8 cellular contexts compared by ENCODE assay signal in the genomic region with DNA sequence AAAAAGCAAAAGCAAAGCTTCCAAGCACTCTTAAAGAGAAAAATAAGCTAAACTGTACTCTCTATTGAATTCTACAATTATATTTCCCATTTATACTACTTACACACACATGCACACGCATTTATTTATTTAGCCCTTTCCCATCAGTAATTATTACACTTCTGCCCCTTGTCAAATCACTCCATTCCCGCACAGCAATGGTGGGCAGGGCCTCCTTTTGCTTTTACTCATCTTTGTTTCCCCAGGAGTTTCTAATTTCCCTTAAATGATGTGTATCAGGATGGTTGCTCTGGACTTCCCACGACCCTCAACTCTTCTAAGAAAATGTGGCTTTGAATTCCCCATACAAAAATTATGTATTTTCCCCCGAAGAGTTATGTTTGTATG. TPM values are rescaled to one million over a fixed set of nuclear protein-coding genes. Genes with fewer than 3 reads are reported as not detected.
DNase-seq lines count a peak whose midpoint lies in the region; ATAC-seq, FAIRE-seq and TF ChIP-seq lines count a peak whose summit lies in the region.

No MANE protein-coding gene starts in this region.

- peak overlapping the region; percentile 96 for H2AFZ ChIP-seq in GM12878 (ENCODE audit: control insufficient read depth, low read depth, low read length)

- TF ChIP-seq CTCF in right atrium auricular region (IDR thresholded peaks at IDR 0.05) (no peak), GM12878 (IDR thresholded peaks at IDR 0.05 in 2 of 3, conservative IDR thresholded peaks at IDR 0.05 in 1 of 3; ENCODE audit: control insufficient read depth in 2 of 3, extremely low read depth in 1 of 3, insufficient read depth in 1 of 3, low read depth in 3 of 3, low read length in 3 of 3) (no peak)

- POLR2A ChIA-PET in GM12878 (lab: Charles Lee), result interaction anchor here (0.6 to 1.8 kb wide), 10 partner anchors 9 to 181 kb away, joined by 3 to 10 read pairs (median 4); no protein-coding TSS in a partner anchor

- 0% methylated on average over 4 of the region's 4 CpGs for WGBS in GM12878 (ENCODE audit: insufficient coverage, insufficient replicate concordance, low lambda C conversion rate, missing lambda C conversion rate)
- WGBS in mesodermal cell (ENCODE audit: insufficient coverage in 2 of 2), 2 experiments, result 85% methylated on average over 2 of the region's 4 CpGs; no CpG with 5 or more reads in 1 of the 2 experiments
- WGBS in aorta, 2 donors, result 3 to 7% methylated on average over 4 of the region's 4 CpGs

- H3K27me3 ChIP-seq in right atrium auricular region (no peaks in the 10 kb centered on the region), GM12878 (replicated peaks in 1 of 2; ENCODE audit: control insufficient read depth in 2 of 2, insufficient read depth in 2 of 2, low read length in 1 of 2) (no peaks in the 10 kb centered on the region), aorta (ENCODE audit: control insufficient read depth in 1 of 2, insufficient read depth in 2 of 2, low read length in 1 of 2) (no peaks in the 10 kb centered on the region)

- H4K20me1 ChIP-seq in GM12878 (ENCODE audit: control insufficient read depth, insufficient read depth), result no peaks in the 10 kb centered on the region

- ATAC-seq in left ventricle myocardium superior (no peak), GM12878 (peak; percentile 7; the same call in 2 of the 3 replicates), aorta (ENCODE audit: low FRiP score) (no peak), GM21526 (IDR thresholded peaks at IDR 0.05; ENCODE audit: low FRiP score, unreplicated experiment) (no peak)

- SMC1A ChIA-PET in GM12878 (lab: Charles Lee; ENCODE audit: uncharacterized antibody, unreplicated experiment), result interaction anchor here (0.8 to 2.1 kb wide), 12 partner anchors 10 to 193 kb away, joined by 3 to 8 read pairs (median 6); no protein-coding TSS in a partner anchor

- CTCF ChIA-PET in GM12878 (lab: Yijun Ruan, JAX), result interaction anchor here (0.6 to 3.8 kb wide), 22 partner anchors 9 to 360 kb away, joined by 3 to 24 read pairs (median 4); a partner anchor contains a TSS

- intact Hi-C loops in left ventricle myocardium superior (cut with micrococcal nuclease) (no loop called here), GM12878 (cut with micrococcal nuclease; ENCODE audit: unreplicated experiment) (loop anchor here (1.0 to 5.0 kb wide), 5 partner anchors 19 to 336 kb away; a partner anchor contains a TSS), aorta (cut with DNase I) (loop anchor here in 1 of 2 donors (1.0 to 10.0 kb wide), 3 partner anchors 20 to 262 kb away; a partner anchor contains a TSS)

- TF ChIP-seq RAD21 in GM12878 (IDR thresholded peaks at IDR 0.05; ENCODE audit: insufficient read depth, low read depth, low read length), result no peak

- TF ChIP-seq EP300 in GM12878 (IDR thresholded peaks at IDR 0.05; ENCODE audit: borderline replicate concordance in 1 of 2, control insufficient read depth in 1 of 2, low read depth in 2 of 2, low read length in 2 of 2), result no peak

- H3K79me2 ChIP-seq in GM12878 (ENCODE audit: control insufficient read depth, insufficient read depth, low read length), result no peaks in the 10 kb centered on the region

- H3K27ac ChIP-seq in right atrium auricular region, result peak overlapping the region; percentile 76 to 83
- H3K27ac ChIP-seq in GM12878 (ENCODE audit: control insufficient read depth, insufficient read depth), result peak overlapping the region; percentile 81
- peak overlapping the region; percentile 83 for H3K27ac ChIP-seq in mesodermal cell (ENCODE audit: low read depth, low read length, severe bottlenecking)
- H3K27ac ChIP-seq in aorta (ENCODE audit: low read depth in 1 of 2, low read length in 2 of 2), result peak overlapping the region in 1 of 2 donors; percentile 43

- no peaks in the 10 kb centered on the region for H3K36me3 ChIP-seq in right atrium auricular region
- no peaks in the 10 kb centered on the region for H3K36me3 ChIP-seq in GM12878 (ENCODE audit: control insufficient read depth in 2 of 2, insufficient read depth in 2 of 2, low read length in 1 of 2)
- no peaks in the 10 kb centered on the region for H3K36me3 ChIP-seq in mesodermal cell (ENCODE audit: control insufficient read depth, insufficient read depth, low read length)
- no peaks in the 10 kb centered on the region for H3K36me3 ChIP-seq in aorta (ENCODE audit: control insufficient read depth in 1 of 2, insufficient read depth in 2 of 2, low read length in 1 of 2)

- RAD21 ChIA-PET in GM12878 (lab: Charles Lee; ENCODE audit: unreplicated experiment), result interaction anchor here (0.8 to 2.2 kb wide), 18 partner anchors 9 to 338 kb away, joined by 3 to 16 read pairs (median 4); no protein-coding TSS in a partner anchor

- no peak for FAIRE-seq in GM12878 (lab: Jason Lieb, UNC)

- TF ChIP-seq POLR2A in GM12878 (IDR thresholded peaks at IDR 0.05; ENCODE audit: low read depth, low read length), result no peak

- no peak for DNase-seq in right atrium auricular region (ENCODE audit: low spot score)
- DNase-seq in left ventricle myocardium superior, result no peak
- DNase-seq in GM12878 (ENCODE audit: low read depth, low spot score), result no peak
- DNase-seq in aorta, result no peak
- DNase-seq in dermis blood vessel endothelial cell, result no peak
- DNase-seq in activated CD4-positive, alpha-beta T cell treated with anti-CD3 and anti-CD28 coated beads for 1 hour, result no peak

- peak overlapping the region; percentile 81 for H3K9ac ChIP-seq in GM12878 (ENCODE audit: control insufficient read depth, insufficient read depth, low read length)

- H3K4me1 ChIP-seq in right atrium auricular region, result peaks cover 0 to 9% of the 10 kb centered on the region in 2 donors
- H3K4me1 ChIP-seq in GM12878 (ENCODE audit: control insufficient read depth, insufficient read depth, low read length), result peaks cover 8% of the 10 kb centered on the region
- H3K4me1 ChIP-seq in mesodermal cell (ENCODE audit: control insufficient read depth, insufficient read depth, low read length, poor library complexity, severe bottlenecking), result peaks cover 8% of the 10 kb centered on the region
- H3K4me1 ChIP-seq in aorta (ENCODE audit: control insufficient read depth in 1 of 2, insufficient read depth in 2 of 2, low read length in 2 of 2), result no peaks in the 10 kb centered on the region

- in situ Hi-C loops in GM12878 (cut with MboI), result no loop called here

- peak overlapping the region; percentile 94 for H3K4me2 ChIP-seq in GM12878 (ENCODE audit: control insufficient read depth, insufficient read depth)

- H3K4me3 ChIP-seq in right atrium auricular region (peak overlapping the region; percentile 50 to 54), GM12878 (peak overlapping the region; percentile 69), mesodermal cell (ENCODE audit: extremely low read depth, insufficient read depth, low read length, poor library complexity, severe bottlenecking) (peak overlapping the region; percentile 20), aorta (ENCODE audit: low read length in 2 of 2) (peak overlapping the region; percentile 36 to 52)

- BruUV-seq in GM12878 (replicated peaks; lab: Mats Ljungman, UMichigan), result no TSS peak

- H3K9me3 ChIP-seq in right atrium auricular region (no peaks in the 10 kb centered on the region), GM12878 (replicated peaks; ENCODE audit: control insufficient read depth, insufficient read depth, low read length) (no peaks in the 10 kb centered on the region), mesodermal cell (ENCODE audit: control insufficient read depth, low read length) (no peaks in the 10 kb centered on the region), aorta (ENCODE audit: control insufficient read depth, low read length) (no peaks in the 10 kb centered on the region)

RNA-seq across cellular contexts. Expression of a gene that starts 19.9 kb away (rescaled TPM):
- total RNA-seq in right atrium auricular region, result under 1 TPM in 1 of 2 donors, not detected in 1; 0.24 TPM
- total RNA-seq in left ventricle myocardium superior, result 0.15 TPM
- total RNA-seq in GM12878 (2013; cell fraction: nucleolus; rRNA removed), result not detected in 2 replicates
- total RNA-seq in GM12878 (2014; rRNA removed), result 0.27 and 0.45 TPM in 2 replicates
- total RNA-seq in GM12878 (2014; rRNA removed; fragmentation: Illumina TruSeq; extraction: Trizol), result 0.23 and 0.27 TPM in 2 replicates
- total RNA-seq in GM12878 (2021), result 0.21 and 0.38 TPM in 2 replicates
- 0.72 TPM for polyA plus RNA-seq in GM12878 (2011; ENCODE audit: low read depth)
- polyA plus RNA-seq in GM12878 (2011; rRNA removed), result 0.24 and 0.31 TPM in 2 replicates
- polyA plus RNA-seq in GM12878 (2011; cell fraction: cytosol; rRNA removed), result 0.30 and 0.33 TPM in 2 replicates
- polyA plus RNA-seq in GM12878 (2011; cell fraction: nucleus; rRNA removed), result 0.07 and 0.18 TPM in 2 replicates
- polyA plus RNA-seq in GM12878 (2012), result 0.57 and 1.0 TPM in 2 replicates
- polyA plus RNA-seq in GM12878 (2014; fragmentation: Illumina TruSeq; extraction: Trizol), result 1.3 and 2.1 TPM in 2 replicates
- under 1 TPM; 0.52 to 0.60 TPM for polyA plus RNA-seq in GM12878 (2014; fragmentation: Nextera tagmentation; extraction: Ambion mirVana)
- 0.39 and 0.49 TPM in 2 replicates for polyA plus RNA-seq in GM12878 (2014; rRNA removed)
- 1 to 10 TPM; 2.5 to 2.9 TPM for polyA plus RNA-seq in GM12878 (2016; fragmentation: Nextera tagmentation; extraction: Ambion mirVana)
- 0.67 and 1.1 TPM in 2 replicates for polyA minus RNA-seq in GM12878 (2011; rRNA and poly(A)+ RNA removed)
- not detected in 2 replicates for polyA minus RNA-seq in GM12878 (2011; cell fraction: cytosol; rRNA and poly(A)+ RNA removed)
- 0.48 and 0.57 TPM in 2 replicates for polyA minus RNA-seq in GM12878 (2011; cell fraction: nucleus; rRNA and poly(A)+ RNA removed)
- not detected for polyA plus RNA-seq in mesodermal cell (2013, experiment 1 of 2)
- not detected for polyA plus RNA-seq in mesodermal cell (2013, experiment 2 of 2)
- total RNA-seq in aorta, result not detected
- under 1 TPM in 1 of 2 donors, not detected in 1; 0.05 TPM for polyA plus RNA-seq in aorta
- total RNA-seq in dermis blood vessel endothelial cell, result not detected in 2 replicates

RNA-seq across cellular contexts. Expression of a gene that starts 20.1 kb away (rescaled TPM):
- 10 to 100 TPM; 26.3 to 34.5 TPM for total RNA-seq in right atrium auricular region
- total RNA-seq in left ventricle myocardium superior, result 21.9 TPM
- total RNA-seq in GM12878 (2013; cell fraction: nucleolus; rRNA removed), result 48.5 and 51.1 TPM in 2 replicates
- 66.0 and 83.5 TPM in 2 replicates for total RNA-seq in GM12878 (2014; rRNA removed)
- 73.5 and 77.0 TPM in 2 replicates for total RNA-seq in GM12878 (2014; rRNA removed; fragmentation: Illumina TruSeq; extraction: Trizol)
- total RNA-seq in GM12878 (2021), result 51.6 and 52.7 TPM in 2 replicates
- 33.3 TPM for polyA plus RNA-seq in GM12878 (2011; ENCODE audit: low read depth)
- 68.6 and 82.3 TPM in 2 replicates for polyA plus RNA-seq in GM12878 (2011; rRNA removed)
- 36.0 and 40.0 TPM in 2 replicates for polyA plus RNA-seq in GM12878 (2011; cell fraction: cytosol; rRNA removed)
- polyA plus RNA-seq in GM12878 (2011; cell fraction: nucleus; rRNA removed), result 11.6 and 13.6 TPM in 2 replicates
- 36.2 and 37.7 TPM in 2 replicates for polyA plus RNA-seq in GM12878 (2012)
- 61.7 and 70.5 TPM in 2 replicates for polyA plus RNA-seq in GM12878 (2014; fragmentation: Illumina TruSeq; extraction: Trizol)
- 10 to 100 TPM; 18.1 to 20.1 TPM for polyA plus RNA-seq in GM12878 (2014; fragmentation: Nextera tagmentation; extraction: Ambion mirVana)
- polyA plus RNA-seq in GM12878 (2014; rRNA removed), result 40.4 and 48.2 TPM in 2 replicates
- 10 to 100 TPM; 44.3 to 49.5 TPM for polyA plus RNA-seq in GM12878 (2016; fragmentation: Nextera tagmentation; extraction: Ambion mirVana)
- 69.0 and 78.3 TPM in 2 replicates for polyA minus RNA-seq in GM12878 (2011; rRNA and poly(A)+ RNA removed)
- polyA minus RNA-seq in GM12878 (2011; cell fraction: cytosol; rRNA and poly(A)+ RNA removed), result 25.9 and 27.6 TPM in 2 replicates
- 13.5 and 24.4 TPM in 2 replicates for polyA minus RNA-seq in GM12878 (2011; cell fraction: nucleus; rRNA and poly(A)+ RNA removed)
- 54.9 TPM for polyA plus RNA-seq in mesodermal cell (2013, experiment 1 of 2)
- polyA plus RNA-seq in mesodermal cell (2013, experiment 2 of 2), result 51.7 TPM
- 10 to 100 TPM; 58.7 to 70.6 TPM for total RNA-seq in aorta
- polyA plus RNA-seq in aorta, result 10 to 100 TPM; 25.8 to 27.3 TPM
- total RNA-seq in dermis blood vessel endothelial cell, result 96.7 and 127 TPM in 2 replicates

RNA-seq across cellular contexts. Expression of a gene that starts 35.2 kb away (rescaled TPM):
- total RNA-seq in right atrium auricular region (under 1 TPM; 0.33 to 0.43 TPM), left ventricle myocardium superior (0.15 TPM), GM12878 (2014; rRNA removed) (1.8 and 2.6 TPM in 2 replicates), GM12878 (2014; rRNA removed; fragmentation: Illumina TruSeq; extraction: Trizol) (1.1 and 1.3 TPM in 2 replicates), GM12878 (2021) (1.6 and 1.9 TPM in 2 replicates), aorta (1 to 10 TPM; 2.2 to 2.8 TPM), dermis blood vessel endothelial cell (0.09 and 0.17 TPM in 2 replicates)
- total RNA-seq in GM12878 (2013; cell fraction: nucleolus; rRNA removed), result 0.25 TPM in 1 of 2 replicates, not detected in the other
- polyA plus RNA-seq in GM12878 (2011; ENCODE audit: low read depth), result 2.2 TPM
- polyA plus RNA-seq in GM12878 (2011; rRNA removed) (0.04 TPM in 1 of 2 replicates, not detected in the other), GM12878 (2014; fragmentation: Illumina TruSeq; extraction: Trizol) (1.3 TPM in 2 replicates), GM12878 (2014; fragmentation: Nextera tagmentation; extraction: Ambion mirVana) (under 1 TPM; 0.23 to 0.27 TPM), GM12878 (2014; rRNA removed) (1.8 and 2.1 TPM in 2 replicates), GM12878 (2016; fragmentation: Nextera tagmentation; extraction: Ambion mirVana) (1 to 10 TPM; 1.2 to 1.5 TPM), aorta (1 to 10 TPM; 3.4 to 5.4 TPM)
- 0.06 and 0.07 TPM in 2 replicates for polyA plus RNA-seq in GM12878 (2011; cell fraction: cytosol; rRNA removed)
- polyA plus RNA-seq in GM12878 (2011; cell fraction: nucleus; rRNA removed), result not detected in 2 replicates
- polyA plus RNA-seq in GM12878 (2012), result 4.4 and 5.6 TPM in 2 replicates
- polyA minus RNA-seq in GM12878 (2011; rRNA and poly(A)+ RNA removed), result 0.26 TPM in 1 of 2 replicates, not detected in the other
- polyA minus RNA-seq in GM12878 (2011; cell fraction: cytosol; rRNA and poly(A)+ RNA removed), result not detected in 2 replicates
- polyA minus RNA-seq in GM12878 (2011; cell fraction: nucleus; rRNA and poly(A)+ RNA removed), result 0.12 TPM in 1 of 2 replicates, not detected in the other
- polyA plus RNA-seq in mesodermal cell (2013, experiment 1 of 2), result not detected
- polyA plus RNA-seq in mesodermal cell (2013, experiment 2 of 2), result not detected
